Comparison of ENCODE assay signal across 3 cellular contexts in the genomic region with DNA sequence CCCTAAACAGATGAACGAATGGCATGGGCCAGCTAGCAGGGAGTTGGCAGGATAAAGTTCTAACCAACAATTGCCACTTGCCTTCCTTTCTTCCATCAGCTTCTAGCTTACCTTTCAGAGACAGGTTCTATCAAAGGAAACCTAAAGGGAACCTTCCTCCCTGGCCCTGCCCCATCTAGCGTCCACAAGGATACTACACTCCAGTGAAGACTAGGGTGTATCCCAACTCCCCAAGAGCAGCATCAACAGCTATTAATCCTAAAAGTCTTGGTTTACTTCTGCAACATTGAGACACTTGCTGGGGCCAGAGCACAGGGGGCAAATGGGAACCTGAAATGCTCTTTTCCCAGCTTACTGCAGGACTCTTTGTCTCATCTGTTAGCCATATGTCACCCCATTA.
TF ChIP-seq lines count a peak whose summit lies in the region.

No MANE protein-coding gene starts in this region.

TF ChIP-seq in A549, 52 proteins besides CTCF, POLR2A, EP300 and RAD21:
- TF ChIP-seq HOXB5 (CRISPR knock-in tag; IDR thresholded peaks at IDR 0.05) = no peak
- TF ChIP-seq CHD4 (IDR thresholded peaks at IDR 0.05; ENCODE audit: borderline replicate concordance) = no peak
- no peak for TF ChIP-seq MYC (IDR thresholded peaks at IDR 0.05; ENCODE audit: borderline replicate concordance, low read length)
- no peak for TF ChIP-seq MAZ (IDR thresholded peaks at IDR 0.05; ENCODE audit: borderline replicate concordance, low read depth, low read length)
- no peak for TF ChIP-seq HOXB13 (CRISPR knock-in tag; IDR thresholded peaks at IDR 0.05; ENCODE audit: low read depth)
- no peak for TF ChIP-seq ESRRA (IDR thresholded peaks at IDR 0.05; ENCODE audit: borderline replicate concordance, low read length)
- no peak for TF ChIP-seq RARB (CRISPR knock-in tag; IDR thresholded peaks at IDR 0.05)
- TF ChIP-seq CEBPB (IDR thresholded peaks at IDR 0.05) = no peak
- no peak for TF ChIP-seq RNF2 (IDR thresholded peaks at IDR 0.05; ENCODE audit: borderline replicate concordance, low read depth)
- no peak for TF ChIP-seq FOXS1 (CRISPR knock-in tag; IDR thresholded peaks at IDR 0.05)
- TF ChIP-seq BHLHE40 (IDR thresholded peaks at IDR 0.05; ENCODE audit: low read depth, low read length) = no peak

TF ChIP-seq in GM23338, 12 proteins besides CTCF, POLR2A, EP300 and RAD21 (continues in another document):
- TF ChIP-seq, protein P1, sequence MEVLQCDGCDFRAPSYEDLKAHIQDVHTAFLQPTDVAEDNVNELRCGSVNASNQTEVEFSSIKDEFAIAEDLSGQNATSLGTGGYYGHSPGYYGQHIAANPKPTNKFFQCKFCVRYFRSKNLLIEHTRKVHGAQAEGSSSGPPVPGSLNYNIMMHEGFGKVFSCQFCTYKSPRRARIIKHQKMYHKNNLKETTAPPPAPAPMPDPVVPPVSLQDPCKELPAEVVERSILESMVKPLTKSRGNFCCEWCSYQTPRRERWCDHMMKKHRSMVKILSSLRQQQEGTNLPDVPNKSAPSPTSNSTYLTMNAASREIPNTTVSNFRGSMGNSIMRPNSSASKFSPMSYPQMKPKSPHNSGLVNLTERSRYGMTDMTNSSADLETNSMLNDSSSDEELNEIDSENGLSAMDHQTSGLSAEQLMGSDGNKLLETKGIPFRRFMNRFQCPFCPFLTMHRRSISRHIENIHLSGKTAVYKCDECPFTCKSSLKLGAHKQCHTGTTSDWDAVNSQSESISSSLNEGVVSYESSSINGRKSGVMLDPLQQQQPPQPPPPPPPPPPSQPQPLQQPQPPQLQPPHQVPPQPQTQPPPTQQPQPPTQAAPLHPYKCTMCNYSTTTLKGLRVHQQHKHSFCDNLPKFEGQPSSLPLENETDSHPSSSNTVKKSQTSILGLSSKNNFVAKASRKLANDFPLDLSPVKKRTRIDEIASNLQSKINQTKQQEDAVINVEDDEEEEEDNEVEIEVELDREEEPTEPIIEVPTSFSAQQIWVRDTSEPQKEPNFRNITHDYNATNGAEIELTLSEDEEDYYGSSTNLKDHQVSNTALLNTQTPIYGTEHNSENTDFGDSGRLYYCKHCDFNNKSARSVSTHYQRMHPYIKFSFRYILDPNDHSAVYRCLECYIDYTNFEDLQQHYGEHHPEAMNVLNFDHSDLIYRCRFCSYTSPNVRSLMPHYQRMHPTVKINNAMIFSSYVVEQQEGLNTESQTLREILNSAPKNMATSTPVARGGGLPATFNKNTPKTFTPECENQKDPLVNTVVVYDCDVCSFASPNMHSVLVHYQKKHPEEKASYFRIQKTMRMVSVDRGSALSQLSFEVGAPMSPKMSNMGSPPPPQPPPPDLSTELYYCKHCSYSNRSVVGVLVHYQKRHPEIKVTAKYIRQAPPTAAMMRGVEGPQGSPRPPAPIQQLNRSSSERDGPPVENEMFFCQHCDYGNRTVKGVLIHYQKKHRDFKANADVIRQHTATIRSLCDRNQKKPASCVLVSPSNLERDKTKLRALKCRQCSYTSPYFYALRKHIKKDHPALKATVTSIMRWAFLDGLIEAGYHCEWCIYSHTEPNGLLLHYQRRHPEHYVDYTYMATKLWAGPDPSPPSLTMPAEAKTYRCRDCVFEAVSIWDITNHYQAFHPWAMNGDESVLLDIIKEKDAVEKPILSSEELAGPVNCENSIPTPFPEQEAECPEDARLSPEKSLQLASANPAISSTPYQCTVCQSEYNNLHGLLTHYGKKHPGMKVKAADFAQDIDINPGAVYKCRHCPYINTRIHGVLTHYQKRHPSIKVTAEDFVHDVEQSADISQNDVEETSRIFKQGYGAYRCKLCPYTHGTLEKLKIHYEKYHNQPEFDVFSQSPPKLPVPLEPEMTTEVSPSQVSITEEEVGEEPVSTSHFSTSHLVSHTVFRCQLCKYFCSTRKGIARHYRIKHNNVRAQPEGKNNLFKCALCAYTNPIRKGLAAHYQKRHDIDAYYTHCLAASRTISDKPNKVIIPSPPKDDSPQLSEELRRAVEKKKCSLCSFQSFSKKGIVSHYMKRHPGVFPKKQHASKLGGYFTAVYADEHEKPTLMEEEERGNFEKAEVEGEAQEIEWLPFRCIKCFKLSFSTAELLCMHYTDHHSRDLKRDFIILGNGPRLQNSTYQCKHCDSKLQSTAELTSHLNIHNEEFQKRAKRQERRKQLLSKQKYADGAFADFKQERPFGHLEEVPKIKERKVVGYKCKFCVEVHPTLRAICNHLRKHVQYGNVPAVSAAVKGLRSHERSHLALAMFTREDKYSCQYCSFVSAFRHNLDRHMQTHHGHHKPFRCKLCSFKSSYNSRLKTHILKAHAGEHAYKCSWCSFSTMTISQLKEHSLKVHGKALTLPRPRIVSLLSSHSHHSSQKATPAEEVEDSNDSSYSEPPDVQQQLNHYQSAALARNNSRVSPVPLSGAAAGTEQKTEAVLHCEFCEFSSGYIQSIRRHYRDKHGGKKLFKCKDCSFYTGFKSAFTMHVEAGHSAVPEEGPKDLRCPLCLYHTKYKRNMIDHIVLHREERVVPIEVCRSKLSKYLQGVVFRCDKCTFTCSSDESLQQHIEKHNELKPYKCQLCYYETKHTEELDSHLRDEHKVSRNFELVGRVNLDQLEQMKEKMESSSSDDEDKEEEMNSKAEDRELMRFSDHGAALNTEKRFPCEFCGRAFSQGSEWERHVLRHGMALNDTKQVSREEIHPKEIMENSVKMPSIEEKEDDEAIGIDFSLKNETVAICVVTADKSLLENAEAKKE (CRISPR knock-in tag; IDR thresholded peaks at IDR 0.05) = no peak
- TF ChIP-seq REST (IDR thresholded peaks at IDR 0.05; ENCODE audit: unreplicated experiment) (no peak), NANOG (IDR thresholded peaks at IDR 0.05; ENCODE audit: borderline replicate concordance) (no peak), CREB1 (CRISPR knock-in tag; IDR thresholded peaks at IDR 0.05; ENCODE audit: low read depth) (no peak), JUNB (IDR thresholded peaks at IDR 0.05; ENCODE audit: unreplicated experiment) (no peak), EZH2phosphoT487 (IDR thresholded peaks at IDR 0.05; ENCODE audit: unreplicated experiment) (no peak), POLR2AphosphoS5 (IDR thresholded peaks at IDR 0.05; ENCODE audit: low read depth) (no peak), ZNF331 (CRISPR knock-in tag; IDR thresholded peaks at IDR 0.05; ENCODE audit: low read depth) (no peak), STAT1 (IDR thresholded peaks at IDR 0.05; ENCODE audit: unreplicated experiment) (no peak), EZH2 (IDR thresholded peaks at IDR 0.05; ENCODE audit: low read depth, unreplicated experiment) (no peak), ZNF114 (CRISPR knock-in tag; IDR thresholded peaks at IDR 0.05) (no peak)

TF ChIP-seq in K562, 482 proteins besides CTCF, POLR2A, EP300 and RAD21:
- no peak for TF ChIP-seq DMBX1 (CRISPR knock-in tag; IDR thresholded peaks at IDR 0.05; ENCODE audit: borderline replicate concordance)
- no peak for TF ChIP-seq SIX5 (IDR thresholded peaks at IDR 0.05; ENCODE audit: borderline replicate concordance in 1 of 2, insufficient read depth in 1 of 2, low read depth in 1 of 2, low read length in 2 of 2)
- no peak for TF ChIP-seq SOX6 (IDR thresholded peaks at IDR 0.05)
- no peak for TF ChIP-seq ZNF217 (CRISPR knock-in tag; IDR thresholded peaks at IDR 0.05)
- no peak for TF ChIP-seq POLR2G (IDR thresholded peaks at IDR 0.05; ENCODE audit: low read depth, low read length)
- no peak for TF ChIP-seq NR1H2 (CRISPR knock-in tag; IDR thresholded peaks at IDR 0.05)
- TF ChIP-seq ZNF778 (CRISPR knock-in tag; IDR thresholded peaks at IDR 0.05) = no peak
- no peak for TF ChIP-seq MCM3 (IDR thresholded peaks at IDR 0.05)
- no peak for TF ChIP-seq NUFIP1 (IDR thresholded peaks at IDR 0.05; ENCODE audit: partially characterized antibody)
- TF ChIP-seq, protein P2, sequence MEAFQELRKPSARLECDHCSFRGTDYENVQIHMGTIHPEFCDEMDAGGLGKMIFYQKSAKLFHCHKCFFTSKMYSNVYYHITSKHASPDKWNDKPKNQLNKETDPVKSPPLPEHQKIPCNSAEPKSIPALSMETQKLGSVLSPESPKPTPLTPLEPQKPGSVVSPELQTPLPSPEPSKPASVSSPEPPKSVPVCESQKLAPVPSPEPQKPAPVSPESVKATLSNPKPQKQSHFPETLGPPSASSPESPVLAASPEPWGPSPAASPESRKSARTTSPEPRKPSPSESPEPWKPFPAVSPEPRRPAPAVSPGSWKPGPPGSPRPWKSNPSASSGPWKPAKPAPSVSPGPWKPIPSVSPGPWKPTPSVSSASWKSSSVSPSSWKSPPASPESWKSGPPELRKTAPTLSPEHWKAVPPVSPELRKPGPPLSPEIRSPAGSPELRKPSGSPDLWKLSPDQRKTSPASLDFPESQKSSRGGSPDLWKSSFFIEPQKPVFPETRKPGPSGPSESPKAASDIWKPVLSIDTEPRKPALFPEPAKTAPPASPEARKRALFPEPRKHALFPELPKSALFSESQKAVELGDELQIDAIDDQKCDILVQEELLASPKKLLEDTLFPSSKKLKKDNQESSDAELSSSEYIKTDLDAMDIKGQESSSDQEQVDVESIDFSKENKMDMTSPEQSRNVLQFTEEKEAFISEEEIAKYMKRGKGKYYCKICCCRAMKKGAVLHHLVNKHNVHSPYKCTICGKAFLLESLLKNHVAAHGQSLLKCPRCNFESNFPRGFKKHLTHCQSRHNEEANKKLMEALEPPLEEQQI (IDR thresholded peaks at IDR 0.05) = no peak
- no peak for TF ChIP-seq BCOR (IDR thresholded peaks at IDR 0.05)
- TF ChIP-seq MGA (IDR thresholded peaks at IDR 0.05) = no peak
